Comparison of ENCODE assay signal across 1 cellular context in genomic region chrX:110310000-110310790, GRCh38.
TF ChIP-seq lines count a peak whose summit lies in the region.

No MANE protein-coding gene starts in this region.

TF ChIP-seq in GM12878, 131 proteins besides CTCF, POLR2A, EP300 and RAD21 (continued from another document):
- TF ChIP-seq, protein P1, sequence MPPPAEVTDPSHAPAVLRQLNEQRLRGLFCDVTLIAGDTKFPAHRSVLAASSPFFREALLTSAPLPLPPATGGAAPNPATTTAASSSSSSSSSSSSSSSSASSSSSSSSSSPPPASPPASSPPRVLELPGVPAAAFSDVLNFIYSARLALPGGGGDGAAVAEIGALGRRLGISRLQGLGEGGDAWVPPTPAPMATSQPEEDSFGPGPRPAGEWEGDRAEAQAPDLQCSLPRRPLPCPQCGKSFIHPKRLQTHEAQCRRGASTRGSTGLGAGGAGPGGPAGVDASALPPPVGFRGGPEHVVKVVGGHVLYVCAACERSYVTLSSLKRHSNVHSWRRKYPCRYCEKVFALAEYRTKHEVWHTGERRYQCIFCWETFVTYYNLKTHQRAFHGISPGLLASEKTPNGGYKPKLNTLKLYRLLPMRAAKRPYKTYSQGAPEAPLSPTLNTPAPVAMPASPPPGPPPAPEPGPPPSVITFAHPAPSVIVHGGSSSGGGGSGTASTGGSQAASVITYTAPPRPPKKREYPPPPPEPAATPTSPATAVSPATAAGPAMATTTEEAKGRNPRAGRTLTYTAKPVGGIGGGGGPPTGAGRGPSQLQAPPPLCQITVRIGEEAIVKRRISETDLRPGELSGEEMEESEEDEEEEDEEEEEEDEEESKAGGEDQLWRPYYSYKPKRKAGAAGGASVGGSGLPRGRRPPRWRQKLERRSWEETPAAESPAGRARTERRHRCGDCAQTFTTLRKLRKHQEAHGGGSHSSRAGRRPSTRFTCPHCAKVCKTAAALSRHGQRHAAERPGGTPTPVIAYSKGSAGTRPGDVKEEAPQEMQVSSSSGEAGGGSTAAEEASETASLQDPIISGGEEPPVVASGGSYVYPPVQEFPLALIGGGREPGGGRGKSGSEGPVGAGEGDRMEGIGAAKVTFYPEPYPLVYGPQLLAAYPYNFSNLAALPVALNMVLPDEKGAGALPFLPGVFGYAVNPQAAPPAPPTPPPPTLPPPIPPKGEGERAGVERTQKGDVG (CRISPR knock-in tag; IDR thresholded peaks at IDR 0.05), result no peak
- TF ChIP-seq NR2F1 (conservative IDR thresholded peaks at IDR 0.05) (no peak), CHD2 (IDR thresholded peaks at IDR 0.05; ENCODE audit: borderline replicate concordance, low read depth, low read length) (no peak), EGR1 (IDR thresholded peaks at IDR 0.05; ENCODE audit: borderline replicate concordance in 1 of 2, low read depth in 2 of 2, low read length in 2 of 2) (no peak), BACH1 (IDR thresholded peaks at IDR 0.05; ENCODE audit: borderline replicate concordance) (no peak), DPF2 (IDR thresholded peaks at IDR 0.05) (no peak)
